16 cellular contexts compared by ENCODE assay signal in genomic region chr13:112929778-112930055, GRCh38. TPM values are rescaled to one million over a fixed set of nuclear protein-coding genes. Genes with fewer than 3 reads are reported as not detected.
A peak's percentile ranks its signal among the peaks of the same experiment; 100 is the strongest.
DNase-seq lines count a peak whose midpoint lies in the region; ATAC-seq and TF ChIP-seq lines count a peak whose summit lies in the region.
"Had no signal": no experiment of that assay in that cellular context is flagged by ENCODE, and none has a peak within 500 bp of the region (broad histone marks: within the 10 kb centered on the region; RNA-seq: fewer than 3 reads in every experiment).

No MANE protein-coding gene starts in this region.

- no peaks in the 10 kb centered on the region for H3K9me3 Mint-ChIP-seq in activated CD8-positive, alpha-beta memory T cell treated with anti-CD3 and anti-CD28 coated beads, Interleukin-2, amount 10 ng/mL, durations not matched to agents 7 days and 5 days (ENCODE audit: low read depth)
- no peaks in the 10 kb centered on the region for H3K9me3 Mint-ChIP-seq in Caco-2 (ENCODE audit: unreplicated experiment)

- H3K9me2 ChIP-seq in hepatocyte (replicated peaks; ENCODE audit: insufficient read depth) (no peaks in the 10 kb centered on the region), MM.1S (replicated peaks; ENCODE audit: insufficient read depth, low read length) (no peaks in the 10 kb centered on the region)

- H3K4me1 Mint-ChIP-seq in activated CD8-positive, alpha-beta memory T cell treated with anti-CD3 and anti-CD28 coated beads, Interleukin-2, amount 10 ng/mL, durations not matched to agents 7 days and 5 days, result peaks cover 17% of the 10 kb centered on the region
- H3K4me1 Mint-ChIP-seq in Caco-2 (ENCODE audit: low read depth, unreplicated experiment), result peaks cover 17% of the 10 kb centered on the region

- H3K36me3 Mint-ChIP-seq in activated CD8-positive, alpha-beta memory T cell treated with anti-CD3 and anti-CD28 coated beads, Interleukin-2, amount 10 ng/mL, durations not matched to agents 7 days and 5 days, result no peaks in the 10 kb centered on the region
- no peaks in the 10 kb centered on the region for H3K36me3 Mint-ChIP-seq in Caco-2 (ENCODE audit: insufficient read depth, unreplicated experiment)
- H3K36me3 Mint-ChIP-seq: CD14-positive monocyte had no signal

- CTCF ChIA-PET in activated CD8-positive, alpha-beta memory T cell treated with anti-CD3 and anti-CD28 coated beads, Interleukin-2, amount 10 ng/mL, durations not matched to agents 7 days and 5 days (lab: Charles Lee), result interaction anchor here (1.0 to 1.7 kb wide), 2 partner anchors 13 to 100 kb away, joined by 3 read pairs; no protein-coding TSS in a partner anchor
- CTCF ChIA-PET in Caco-2 (lab: Charles Lee), result interaction anchor here (1.2 to 1.3 kb wide), 2 partner anchors 27 to 100 kb away, joined by 3 to 4 read pairs; no protein-coding TSS in a partner anchor

- no TSS peak for BruUV-seq in Caco-2 (replicated peaks; lab: Mats Ljungman, UMichigan)

- no peak overlapping the region for H3K4me3 ChIP-seq in Caco-2 (ENCODE audit: low read depth, low read length)
- no peak overlapping the region for H3K4me3 ChIP-seq in hepatocyte
- H3K4me3 ChIP-seq in parathyroid adenoma (ENCODE audit: low read depth, low read length), result no peak overlapping the region
- no peak overlapping the region for H3K4me3 ChIP-seq in MM.1S (ENCODE audit: low read length)
- H3K4me3 ChIP-seq: GM23338 had no signal

- H3K36me3 ChIP-seq in Caco-2 (ENCODE audit: control insufficient read depth, insufficient read depth, low read length) (no peaks in the 10 kb centered on the region), hepatocyte (replicated peaks; ENCODE audit: insufficient read depth, low read depth) (no peaks in the 10 kb centered on the region), parathyroid adenoma (ENCODE audit: control insufficient read depth, insufficient read depth, low read length) (no peaks in the 10 kb centered on the region), MM.1S (replicated peaks; ENCODE audit: insufficient read depth, low read length) (no peaks in the 10 kb centered on the region)
- H3K36me3 ChIP-seq: Peyer's patch had no signal

- H3K9ac ChIP-seq in parathyroid adenoma, result no peak overlapping the region
- no peak overlapping the region for H3K9ac ChIP-seq in MM.1S (ENCODE audit: low read length)

- H3K4me1 ChIP-seq in Caco-2, result peaks cover 25% of the 10 kb centered on the region
- H3K4me1 ChIP-seq in hepatocyte (ENCODE audit: insufficient read depth), result peaks cover 20% of the 10 kb centered on the region
- peaks cover 6% of the 10 kb centered on the region for H3K4me1 ChIP-seq in parathyroid adenoma
- peaks cover 6% of the 10 kb centered on the region for H3K4me1 ChIP-seq in MM.1S (ENCODE audit: low read length)

- no peak overlapping the region for H3K27ac Mint-ChIP-seq in activated CD8-positive, alpha-beta memory T cell treated with anti-CD3 and anti-CD28 coated beads, Interleukin-2, amount 10 ng/mL, durations not matched to agents 7 days and 5 days
- H3K27ac Mint-ChIP-seq in Caco-2 (ENCODE audit: unreplicated experiment), result no peak overlapping the region
- H3K27ac Mint-ChIP-seq: GM23338 had no signal

- TF ChIP-seq CTCF in Caco-2 (IDR thresholded peaks at IDR 0.05; ENCODE audit: insufficient read depth in 1 of 2, low read depth in 1 of 2, low read length in 1 of 2, severe bottlenecking in 1 of 2, unreplicated experiment in 1 of 2) (no peak), hepatocyte (IDR thresholded peaks at IDR 0.05; ENCODE audit: poor library complexity) (no peak), parathyroid adenoma (IDR thresholded peaks at IDR 0.05) (no peak), MM.1S (IDR thresholded peaks at IDR 0.05; ENCODE audit: low read length) (no peak)

- intact Hi-C loops in Caco-2 (cut with micrococcal nuclease; ENCODE audit: unreplicated experiment), result loop anchor here (2.0 kb wide), 1 partner anchor 23 kb away; no protein-coding TSS in a partner anchor

- H4K20me1 ChIP-seq in hepatocyte (ENCODE audit: insufficient read depth, poor library complexity, severe bottlenecking) (no peaks in the 10 kb centered on the region), MM.1S (ENCODE audit: insufficient read depth, low read length) (no peaks in the 10 kb centered on the region)

- no peaks in the 10 kb centered on the region for H3K9me3 ChIP-seq in Caco-2
- H3K9me3 ChIP-seq in hepatocyte (ENCODE audit: low read depth), result no peaks in the 10 kb centered on the region
- no peaks in the 10 kb centered on the region for H3K9me3 ChIP-seq in parathyroid adenoma (ENCODE audit: control insufficient read depth, low read length)
- H3K9me3 ChIP-seq in MM.1S (replicated peaks; ENCODE audit: insufficient read depth, low read length), result no peaks in the 10 kb centered on the region
- H3K9me3 ChIP-seq: Peyer's patch had no signal

- 79% methylated on average over 8 of the region's 8 CpGs for WGBS in hepatocyte (ENCODE audit: low lambda C conversion rate, missing lambda C conversion rate)

- H2AFZ ChIP-seq in hepatocyte (no peak overlapping the region), parathyroid adenoma (no peak overlapping the region), MM.1S (ENCODE audit: low read length) (no peak overlapping the region)
- H2AFZ ChIP-seq: GM23338 had no signal

- H3F3A ChIP-seq in MM.1S (ENCODE audit: insufficient read depth, low read length), result peaks cover 14% of the 10 kb centered on the region

- H3K79me2 ChIP-seq in hepatocyte, result no peaks in the 10 kb centered on the region
- no peaks in the 10 kb centered on the region for H3K79me2 ChIP-seq in parathyroid adenoma
- no peaks in the 10 kb centered on the region for H3K79me2 ChIP-seq in MM.1S (ENCODE audit: low read length)

- no peak for ATAC-seq in activated CD8-positive, alpha-beta memory T cell treated with anti-CD3 and anti-CD28 coated beads, Interleukin-2, amount 10 ng/mL, durations not matched to agents 7 days and 5 days
- no peak for ATAC-seq in GM18520 (IDR thresholded peaks at IDR 0.05; ENCODE audit: unreplicated experiment)
- ATAC-seq: GM23338 had no signal

- no peak for DNase-seq in activated CD8-positive, alpha-beta memory T cell treated with anti-CD3 and anti-CD28 coated beads, Interleukin-2, amount 10 ng/mL, durations not matched to agents 7 days and 5 days
- DNase-seq in activated CD8-positive, alpha-beta memory T cell treated with anti-CD3 and anti-CD28 coated beads, Interleukin-2, amount 50 U/mL, for 48 hours, result no peak
- DNase-seq in Caco-2, result no peak
- DNase-seq in hepatocyte (ENCODE audit: low spot score), result no peak
- no peak for DNase-seq in HT-29 (ENCODE audit: low spot score)
- no peak for DNase-seq in MM.1S
- DNase-seq: AML-193, HCEC 1CT, NCI-H1436, NCI-H2171 treated with DMSO at 0.1 percent for 48 hours, SW 1271 had no signal

- H3K27me3 Mint-ChIP-seq in activated CD8-positive, alpha-beta memory T cell treated with anti-CD3 and anti-CD28 coated beads, Interleukin-2, amount 10 ng/mL, durations not matched to agents 7 days and 5 days, result peaks cover 34% of the 10 kb centered on the region
- no peaks in the 10 kb centered on the region for H3K27me3 Mint-ChIP-seq in Caco-2 (ENCODE audit: insufficient read depth, unreplicated experiment)

- peak overlapping the region; percentile 1 for H3K4me3 Mint-ChIP-seq in activated CD8-positive, alpha-beta memory T cell treated with anti-CD3 and anti-CD28 coated beads, Interleukin-2, amount 10 ng/mL, durations not matched to agents 7 days and 5 days
- peak overlapping the region; percentile 78 for H3K4me3 Mint-ChIP-seq in Caco-2 (ENCODE audit: unreplicated experiment)
- H3K4me3 Mint-ChIP-seq: GM23338 had no signal

- H3K27ac ChIP-seq in hepatocyte (peak overlapping the region; percentile 77), parathyroid adenoma (no peak overlapping the region), MM.1S (ENCODE audit: low read length) (no peak overlapping the region)

- POLR2A ChIA-PET in Caco-2 (lab: Charles Lee), result no interaction called here

- H3K4me2 ChIP-seq in hepatocyte (peak overlapping the region; percentile 69), parathyroid adenoma (ENCODE audit: low read length) (peak overlapping the region; percentile 24), MM.1S (ENCODE audit: low read depth, low read length) (no peak overlapping the region)
- H3K4me2 ChIP-seq: GM23338 had no signal

- no peaks in the 10 kb centered on the region for H3K27me3 ChIP-seq in Caco-2 (replicated peaks; ENCODE audit: control insufficient read depth, insufficient read depth, low read length)
- no peaks in the 10 kb centered on the region for H3K27me3 ChIP-seq in hepatocyte
- H3K27me3 ChIP-seq in parathyroid adenoma (ENCODE audit: control insufficient read depth, insufficient read depth, low read length), result no peaks in the 10 kb centered on the region
- H3K27me3 ChIP-seq in MM.1S (replicated peaks; ENCODE audit: insufficient read depth, low read length), result no peaks in the 10 kb centered on the region; the same call in 1 of the 2 replicates
- H3K27me3 ChIP-seq: Peyer's patch had no signal

RNA-seq across cellular contexts. Expression of gene MCF2L, which starts 39.3 kb away (rescaled TPM):
- total RNA-seq in activated CD8-positive, alpha-beta memory T cell treated with anti-CD3 and anti-CD28 coated beads, Interleukin-2, amount 10 ng/mL, durations not matched to agents 7 days and 5 days, result 1 to 10 TPM; 1.6 to 2.8 TPM
- 22.1 and 24.4 TPM in 2 replicates for total RNA-seq in Caco-2 (2022)
- total RNA-seq in hepatocyte, result 16.7 and 22.4 TPM in 2 replicates
- 11.1 and 13.5 TPM in 2 replicates for polyA plus RNA-seq in hepatocyte
- total RNA-seq in HT-29 (2014; rRNA removed; shearing (Covaris generic)), result 46.7 and 53.2 TPM in 2 replicates
- polyA plus RNA-seq: CD14-positive monocyte had no signal
